Comparison of ENCODE assay signal across 2 cellular contexts in genomic region chr15:36400936-36401585, GRCh38.
TF ChIP-seq lines count a peak whose summit lies in the region.

No MANE protein-coding gene starts in this region.

TF ChIP-seq in SK-N-SH, 30 proteins besides CTCF, POLR2A, EP300 and RAD21 (continued from another document):
- no peak for TF ChIP-seq RCOR1 (IDR thresholded peaks at IDR 0.05; ENCODE audit: low read length)
- TF ChIP-seq SIN3A (IDR thresholded peaks at IDR 0.05; ENCODE audit: borderline replicate concordance, low read depth, low read length), result no peak
- no peak for TF ChIP-seq SMC3 (IDR thresholded peaks at IDR 0.05; ENCODE audit: low read depth, low read length)
- TF ChIP-seq, protein P1, sequence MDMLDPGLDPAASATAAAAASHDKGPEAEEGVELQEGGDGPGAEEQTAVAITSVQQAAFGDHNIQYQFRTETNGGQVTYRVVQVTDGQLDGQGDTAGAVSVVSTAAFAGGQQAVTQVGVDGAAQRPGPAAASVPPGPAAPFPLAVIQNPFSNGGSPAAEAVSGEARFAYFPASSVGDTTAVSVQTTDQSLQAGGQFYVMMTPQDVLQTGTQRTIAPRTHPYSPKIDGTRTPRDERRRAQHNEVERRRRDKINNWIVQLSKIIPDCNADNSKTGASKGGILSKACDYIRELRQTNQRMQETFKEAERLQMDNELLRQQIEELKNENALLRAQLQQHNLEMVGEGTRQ (IDR thresholded peaks at IDR 0.05; ENCODE audit: borderline replicate concordance, low read depth, low read length), result no peak
- TF ChIP-seq POLR2AphosphoS5 (IDR thresholded peaks at IDR 0.05; ENCODE audit: low read depth, low read length), result no peak

TF ChIP-seq in SK-N-SH treated with all-trans-retinoic acid at 6 μM for 48 hours, 23 proteins besides CTCF, POLR2A, EP300 and RAD21:
- no peak for TF ChIP-seq TSHZ2 (CRISPR knock-in tag; IDR thresholded peaks at IDR 0.05)
TF ChIP-seq in SK-N-SH treated with all-trans-retinoic acid at 6 μM for 48 hours: peak in this region for 0.
